ENCODE assay signal across 13 cellular contexts in genomic region chr2:98547092-98547798, GRCh38.
DNase-seq lines count a peak whose midpoint lies in the region; ATAC-seq and TF ChIP-seq lines count a peak whose summit lies in the region.
"Had no signal": no experiment of that assay in that cellular context is flagged by ENCODE, and none has a peak within 500 bp of the region (broad histone marks: within the 10 kb centered on the region; RNA-seq: fewer than 3 reads in every experiment).

No MANE protein-coding gene starts in this region.

- no peak for DNase-seq in CD8-positive, alpha-beta memory T cell
- DNase-seq in OCI-LY7 (ENCODE audit: low spot score) (peak; percentile 64), SHP77 (lab: John Stamatoyannopoulos, UW) (no peak), NCI-H524 (lab: John Stamatoyannopoulos, UW) (no peak), germinal center (ENCODE audit: low spot score) (no peak), iPS-NIHi7 (ENCODE audit: extremely low spot score) (no peak)
- no peak for DNase-seq in central memory CD8-positive, alpha-beta T cell (ENCODE audit: low spot score in 2 of 2)
- DNase-seq: NCI-H187; NK-92 treated with Interleukin-12 subunit alpha and Interleukin-12 subunit beta, amount 100 ng/mL, for 24 hours; occipital lobe had no signal

- peak overlapping the region; percentile 5 to 86 (median 67) for H3K27ac Mint-ChIP-seq in CD8-positive, alpha-beta memory T cell
- peak overlapping the region; percentile 50 for H3K27ac Mint-ChIP-seq in central memory CD8-positive, alpha-beta T cell (ENCODE audit: low read depth)

- H3K4me1 ChIP-seq in BLaER1 treated with 17β-estradiol and CSF1 and Interleukin-3, amounts not matched to agents 10 nM and 100 nM = peaks cover 40 to 56% (median 49%) of the 10 kb centered on the region in 10 experiments
- peaks cover 17% of the 10 kb centered on the region for H3K4me1 ChIP-seq in CD8-positive, alpha-beta memory T cell (ENCODE audit: insufficient read depth, low read length)
- peaks cover 39% of the 10 kb centered on the region for H3K4me1 ChIP-seq in OCI-LY7 (ENCODE audit: insufficient read depth, low read length, poor library complexity, severe bottlenecking)

- no peaks in the 10 kb centered on the region for H3K27me3 ChIP-seq in BLaER1 treated with 17β-estradiol and CSF1 and Interleukin-3, amounts not matched to agents 10 nM and 100 nM
- no peaks in the 10 kb centered on the region for H3K27me3 ChIP-seq in CD8-positive, alpha-beta memory T cell (ENCODE audit: insufficient read depth, low read length, poor library complexity, severe bottlenecking)

- H3K27me3 Mint-ChIP-seq in CD8-positive, alpha-beta memory T cell = no peaks in the 10 kb centered on the region
- H3K27me3 Mint-ChIP-seq in central memory CD8-positive, alpha-beta T cell = no peaks in the 10 kb centered on the region

- peak overlapping the region; percentile 39; the same call in 1 of the 2 replicates for H2AFZ ChIP-seq in OCI-LY7 (ENCODE audit: low read length)

- peaks cover 16 to 78% (median 51%) of the 10 kb centered on the region in 11 experiments for H3K36me3 ChIP-seq in BLaER1 treated with 17β-estradiol and CSF1 and Interleukin-3, amounts not matched to agents 10 nM and 100 nM
- H3K36me3 ChIP-seq in CD8-positive, alpha-beta memory T cell (ENCODE audit: insufficient read depth, low read length) = peaks cover 74% of the 10 kb centered on the region
- peaks cover 5% of the 10 kb centered on the region; the same call in 1 of the 2 replicates for H3K36me3 ChIP-seq in OCI-LY7 (ENCODE audit: insufficient read depth, low read length)

- no peak overlapping the region for H3K4me3 Mint-ChIP-seq in CD8-positive, alpha-beta memory T cell
- no peak overlapping the region for H3K4me3 Mint-ChIP-seq in central memory CD8-positive, alpha-beta T cell

- peak overlapping the region; percentile 50 to 79 (median 64) for H3K4me2 ChIP-seq in BLaER1 treated with 17β-estradiol and CSF1 and Interleukin-3, amounts not matched to agents 10 nM and 100 nM
- H3K4me2 ChIP-seq in OCI-LY7 (ENCODE audit: low read length) = peak overlapping the region; percentile 50

- no peaks in the 10 kb centered on the region for H3K9me3 Mint-ChIP-seq in CD8-positive, alpha-beta memory T cell
- H3K9me3 Mint-ChIP-seq in central memory CD8-positive, alpha-beta T cell = no peaks in the 10 kb centered on the region

- intact Hi-C loops in OCI-LY7 (cut with micrococcal nuclease; ENCODE audit: unreplicated experiment) = loop anchor here (5.0 kb wide), 1 partner anchor 105 kb away; the partner anchor contains the start of gene INPP4A

- no TSS peak for BruUV-seq in OCI-LY7 (replicated peaks; lab: Mats Ljungman, UMichigan)

- POLR2A ChIA-PET in CD8-positive, alpha-beta memory T cell (lab: Charles Lee) = no interaction called here
- POLR2A ChIA-PET in OCI-LY7 (lab: Charles Lee) = interaction anchor here (0.9 to 1.0 kb wide), 2 partner anchors 10 to 16 kb away, joined by 3 to 6 read pairs; no protein-coding TSS in a partner anchor

- no peak for TF ChIP-seq CTCF in OCI-LY7 (conservative IDR thresholded peaks at IDR 0.05; ENCODE audit: low read length)

- peaks cover 45 to 54% (median 47%) of the 10 kb centered on the region in 3 donors for H3K4me1 Mint-ChIP-seq in CD8-positive, alpha-beta memory T cell
- H3K4me1 Mint-ChIP-seq in central memory CD8-positive, alpha-beta T cell = peaks cover 28% of the 10 kb centered on the region

- H3K9me2 ChIP-seq in OCI-LY7 (ENCODE audit: insufficient read depth, low read length) = no peaks in the 10 kb centered on the region

- H3K27ac ChIP-seq in BLaER1 treated with 17β-estradiol and CSF1 and Interleukin-3, amounts not matched to agents 10 nM and 100 nM = no peak overlapping the region
- H3K27ac ChIP-seq in CD8-positive, alpha-beta memory T cell (ENCODE audit: low read depth, low read length) = no peak overlapping the region
- H3K27ac ChIP-seq in OCI-LY7 (ENCODE audit: low read depth, low read length, poor library complexity, severe bottlenecking) = peak overlapping the region; percentile 81
- H3K27ac ChIP-seq: coronary artery had no signal

- H3K9me3 ChIP-seq in BLaER1 treated with 17β-estradiol and CSF1 and Interleukin-3, amounts not matched to agents 10 nM and 100 nM (replicated peaks in 1 of 11) = no peaks in the 10 kb centered on the region
- H3K9me3 ChIP-seq in CD8-positive, alpha-beta memory T cell (ENCODE audit: low read length) = no peaks in the 10 kb centered on the region
- no peaks in the 10 kb centered on the region for H3K9me3 ChIP-seq in OCI-LY7 (ENCODE audit: low read length)

- H3K79me2 ChIP-seq in OCI-LY7 (ENCODE audit: insufficient read depth, low read depth, low read length) = no peaks in the 10 kb centered on the region

- H3K4me3 ChIP-seq in BLaER1 treated with 17β-estradiol and CSF1 and Interleukin-3, amounts not matched to agents 10 nM and 100 nM = no peak overlapping the region
- H3K4me3 ChIP-seq in CD8-positive, alpha-beta memory T cell (ENCODE audit: low read length) = no peak overlapping the region
- peak overlapping the region; percentile 5 for H3K4me3 ChIP-seq in OCI-LY7 (ENCODE audit: low read depth, low read length, poor library complexity, severe bottlenecking)
- H3K4me3 ChIP-seq: coronary artery, lung had no signal

- peaks cover 0 to 8% (median 0%) of the 10 kb centered on the region in 11 experiments; a peak in 2 of 22 replicates for H4K20me1 ChIP-seq in BLaER1 treated with 17β-estradiol and CSF1 and Interleukin-3, amounts not matched to agents 10 nM and 100 nM
- H4K20me1 ChIP-seq in OCI-LY7 (ENCODE audit: insufficient read depth, low read length) = no peaks in the 10 kb centered on the region

- CTCF ChIA-PET in CD8-positive, alpha-beta memory T cell (lab: Charles Lee) = interaction anchor here (2.0 kb wide), 1 partner anchor 134 kb away, joined by 5 read pairs; no protein-coding TSS in a partner anchor
- CTCF ChIA-PET in OCI-LY7 (lab: Charles Lee; ENCODE audit: unreplicated experiment) = interaction anchor here (1.2 kb wide), 1 partner anchor 13 kb away, joined by 4 read pairs; no protein-coding TSS in a partner anchor

- peaks cover 5 to 90% (median 23%) of the 10 kb centered on the region in 3 donors for H3K36me3 Mint-ChIP-seq in CD8-positive, alpha-beta memory T cell
- peaks cover 53% of the 10 kb centered on the region for H3K36me3 Mint-ChIP-seq in central memory CD8-positive, alpha-beta T cell (ENCODE audit: insufficient read depth)

- no peak overlapping the region for H3K9ac ChIP-seq in BLaER1 treated with 17β-estradiol and CSF1 and Interleukin-3, amounts not matched to agents 10 nM and 100 nM

- no peak for ATAC-seq in central memory CD8-positive, alpha-beta T cell (replicated peaks; ENCODE audit: extremely low read depth, poor library complexity, severe bottlenecking)
